In genomic region chr1:99986656-99987225, GRCh38 we compare ENCODE assay signal across 20 cellular contexts. TPM values are rescaled to one million over a fixed set of nuclear protein-coding genes. Genes with fewer than 3 reads are reported as not detected.
A peak's percentile ranks its signal among the peaks of the same experiment; 100 is the strongest.
DNase-seq lines count a peak whose midpoint lies in the region; ATAC-seq, FAIRE-seq and TF ChIP-seq lines count a peak whose summit lies in the region.
"Had no signal": no experiment of that assay in that cellular context is flagged by ENCODE, and none has a peak within 500 bp of the region (broad histone marks: within the 10 kb centered on the region; RNA-seq: fewer than 3 reads in every experiment).

No MANE protein-coding gene starts in this region.

- no peaks in the 10 kb centered on the region for H3K4me1 Mint-ChIP-seq in WTC11
- H3K4me1 Mint-ChIP-seq in progenitor cell of endocrine pancreas (ENCODE audit: low read depth): no peaks in the 10 kb centered on the region

- no peaks in the 10 kb centered on the region for H3K79me2 ChIP-seq in MM.1S (ENCODE audit: low read length)

- H3K27ac ChIP-seq in A549 (0 out of 6 replicates have a peak overlapping the region, but pooled peaks of 1 of the 2 experiments have one; percentile 26), MM.1S (ENCODE audit: low read length) (no peak overlapping the region)
- H3K27ac ChIP-seq: HL-60 had no signal

- POLR2A ChIA-PET in A549 (lab: Yijun Ruan, JAX) (no interaction called here), WTC11 (lab: Charles Lee) (interaction anchor here (0.6 kb wide), 1 partner anchor 1247 kb away, joined by 6 read pairs; no protein-coding TSS in a partner anchor)

- H3F3A ChIP-seq in MM.1S (ENCODE audit: insufficient read depth, low read length): no peaks in the 10 kb centered on the region

- H3K36me3 ChIP-seq in MM.1S (replicated peaks; ENCODE audit: insufficient read depth, low read length): no peaks in the 10 kb centered on the region

- H3K4me2 ChIP-seq in A549 (peak overlapping the region; percentile 28), MM.1S (ENCODE audit: low read depth, low read length) (no peak overlapping the region)

- intact Hi-C loops in left colon (cut with DNase I, micrococcal nuclease): no loop called here

- H3K27me3 ChIP-seq in MM.1S (replicated peaks; ENCODE audit: insufficient read depth, low read length): no peaks in the 10 kb centered on the region

- H3K9me2 ChIP-seq in MM.1S (replicated peaks; ENCODE audit: insufficient read depth, low read length): no peaks in the 10 kb centered on the region

- H2AFZ ChIP-seq in MM.1S (ENCODE audit: low read length): no peak overlapping the region

- no peak overlapping the region for H3K9ac ChIP-seq in MM.1S (ENCODE audit: low read length)

- no peak for FAIRE-seq in A549 (lab: Jason Lieb, UNC)
- FAIRE-seq: RCC 7860 had no signal

- ATAC-seq in A549 (no peak), WTC11 (no peak), left colon (peak; percentile 88), HG02798 (IDR thresholded peaks at IDR 0.05; ENCODE audit: poor library complexity, unreplicated experiment) (no peak)

- H3K36me3 Mint-ChIP-seq in WTC11 (peaks cover 15% of the 10 kb centered on the region), progenitor cell of endocrine pancreas (ENCODE audit: insufficient read depth) (peaks cover 26% of the 10 kb centered on the region)

- TF ChIP-seq CTCF in A549 (IDR thresholded peaks at IDR 0.05): no peak
- TF ChIP-seq CTCF in WTC11 (IDR thresholded peaks at IDR 0.05): no peak
- TF ChIP-seq CTCF in progenitor cell of endocrine pancreas (IDR thresholded peaks at IDR 0.05; ENCODE audit: unreplicated experiment): no peak
- TF ChIP-seq CTCF in MM.1S (IDR thresholded peaks at IDR 0.05; ENCODE audit: low read length): no peak

- H3K4me3 ChIP-seq in A549 (no peak overlapping the region), MM.1S (ENCODE audit: low read length) (no peak overlapping the region)

- H3K27me3 Mint-ChIP-seq in WTC11 (ENCODE audit: low read depth) (no peaks in the 10 kb centered on the region), progenitor cell of endocrine pancreas (no peaks in the 10 kb centered on the region)
- H3K27me3 Mint-ChIP-seq: CD4-positive, alpha-beta memory T cell had no signal

- no peak for TF ChIP-seq POLR2A in A549 (IDR thresholded peaks at IDR 0.05; ENCODE audit: low read length)

- H3K9me3 ChIP-seq in A549 (peaks cover 5% of the 10 kb centered on the region; the same call in 2 of the 3 replicates), MM.1S (replicated peaks; ENCODE audit: insufficient read depth, low read length) (no peaks in the 10 kb centered on the region)

- peaks cover 12% of the 10 kb centered on the region for H3K9me3 Mint-ChIP-seq in WTC11
- peaks cover 12% of the 10 kb centered on the region for H3K9me3 Mint-ChIP-seq in progenitor cell of endocrine pancreas (ENCODE audit: low read depth)

- DNase-seq in A549 (ENCODE audit: low read depth in 1 of 2, low spot score in 1 of 2) (no peak), WTC11 (ENCODE audit: low spot score) (no peak), left colon (peak; percentile 24 to 41), progenitor cell of endocrine pancreas (ENCODE audit: low spot score, unreplicated experiment) (no peak), SKM-1 (lab: John Stamatoyannopoulos, UW; ENCODE audit: unreplicated experiment) (no peak), glomerular visceral epithelial cell (ENCODE audit: extremely low spot score) (no peak), MM.1S (no peak)
- DNase-seq: AML-193; CD4-positive, alpha-beta memory T cell; DND-41; GDM1; GOT3; KBM-7; NCI-H1105; NCI-H1694 treated with DMSO at 0.1 percent for 48 hours; NCI-H82; SIG-M5 had no signal

- CTCF ChIA-PET in A549 (lab: Yijun Ruan, JAX): interaction anchor here (0.7 to 1.5 kb wide), 2 partner anchors 10 to 90 kb away, joined by 4 read pairs; no protein-coding TSS in a partner anchor
- CTCF ChIA-PET in WTC11 (lab: Charles Lee): no interaction called here

- WGBS in A549 (ENCODE audit: missing lambda C conversion rate): 75% methylated on average over 2 of the region's 2 CpGs

- TF ChIP-seq EP300 in A549 (IDR thresholded peaks at IDR 0.05): no peak

- H4K20me1 ChIP-seq in MM.1S (ENCODE audit: insufficient read depth, low read length): no peaks in the 10 kb centered on the region

- TF ChIP-seq RAD21 in A549 (conservative IDR thresholded peaks at IDR 0.05 in 1 of 2, IDR thresholded peaks at IDR 0.05 in 1 of 2): no peak

- no peak overlapping the region for H3K4me3 Mint-ChIP-seq in WTC11
- H3K4me3 Mint-ChIP-seq in progenitor cell of endocrine pancreas (ENCODE audit: low read depth): no peak overlapping the region
- H3K4me3 Mint-ChIP-seq: CD4-positive, alpha-beta memory T cell had no signal

- H3K27ac Mint-ChIP-seq in WTC11 (0 out of 2 replicates have a peak overlapping the region, but pooled peaks have one; percentile 70), progenitor cell of endocrine pancreas (peak overlapping the region; percentile 77)

- peaks cover 9% of the 10 kb centered on the region; the same call in 2 of the 3 replicates for H3K4me1 ChIP-seq in A549
- no peaks in the 10 kb centered on the region for H3K4me1 ChIP-seq in MM.1S (ENCODE audit: low read length)

TF ChIP-seq in A549, 52 proteins besides CTCF, POLR2A, EP300 and RAD21 (continues in another document):
- TF ChIP-seq GATA3 (IDR thresholded peaks at IDR 0.05; ENCODE audit: borderline replicate concordance): no peak
- no peak for TF ChIP-seq ELK1 (IDR thresholded peaks at IDR 0.05; ENCODE audit: low read depth, low read length)
- TF ChIP-seq ESRRA (IDR thresholded peaks at IDR 0.05; ENCODE audit: borderline replicate concordance, low read length): no peak
- TF ChIP-seq RCOR1 (IDR thresholded peaks at IDR 0.05; ENCODE audit: low read depth, low read length): no peak
- no peak for TF ChIP-seq ZNF302 (CRISPR knock-in tag; IDR thresholded peaks at IDR 0.05)
- TF ChIP-seq, protein P1, sequence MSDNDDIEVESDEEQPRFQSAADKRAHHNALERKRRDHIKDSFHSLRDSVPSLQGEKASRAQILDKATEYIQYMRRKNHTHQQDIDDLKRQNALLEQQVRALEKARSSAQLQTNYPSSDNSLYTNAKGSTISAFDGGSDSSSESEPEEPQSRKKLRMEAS (IDR thresholded peaks at IDR 0.05): no peak
- TF ChIP-seq SREBF2 (IDR thresholded peaks at IDR 0.05): no peak

TF ChIP-seq in WTC11, 78 proteins besides CTCF, POLR2A, EP300 and RAD21 (continues in another document):
- TF ChIP-seq ZNF138 (CRISPR knock-in tag; conservative IDR thresholded peaks at IDR 0.05) (no peak), CDX4 (CRISPR knock-in tag; IDR thresholded peaks at IDR 0.05; ENCODE audit: borderline replicate concordance) (no peak), JAZF1 (CRISPR knock-in tag; IDR thresholded peaks at IDR 0.05) (no peak), PRRX2 (CRISPR knock-in tag; IDR thresholded peaks at IDR 0.05) (no peak), E2F1 (CRISPR knock-in tag; IDR thresholded peaks at IDR 0.05) (no peak), ZNF281 (CRISPR knock-in tag; IDR thresholded peaks at IDR 0.05) (no peak), ZBTB21 (CRISPR knock-in tag; IDR thresholded peaks at IDR 0.05; ENCODE audit: borderline replicate concordance) (no peak), GTF2I (CRISPR knock-in tag; conservative IDR thresholded peaks at IDR 0.05) (no peak)

RNA-seq across cellular contexts. Expression of gene SLC35A3, which starts 16.9 kb away (rescaled TPM):
- polyA plus RNA-seq in A549 (2011; rRNA removed) (14.7 and 15.1 TPM in 2 replicates), A549 (2017; fragmentation: RNase III; extraction: RNeasy Plus Mini Kit Qiagen cat#74134 plus additional on column Dnase treatment) (9.2 to 9.7 TPM (median 9.6 TPM) in 3 replicates)
- 4.1 and 4.6 TPM in 2 replicates for polyA plus RNA-seq in A549 (2012; cell fraction: cytosol; rRNA removed)
- 3.2 and 5.0 TPM in 2 replicates for polyA plus RNA-seq in A549 (2012; cell fraction: nucleus; rRNA removed)
- 2.6 and 4.3 TPM in 2 replicates for polyA minus RNA-seq in A549 (2011; rRNA and poly(A)+ RNA removed)
- total RNA-seq in WTC11 (2021) (14.1 to 15.9 TPM (median 14.5 TPM) in 3 replicates), left colon (100 to 1,000 TPM; 180 to 192 TPM), progenitor cell of endocrine pancreas (14.3 and 16.5 TPM in 2 replicates)

Comparison
In these comparisons a context has a peak if more than half of its experiments do, and no peak if none do; other contexts are left out.
1. DNase-seq: peak in left colon (2 of 2); none in A549 (0 of 2), WTC11 (single experiment), progenitor cell of endocrine pancreas (single experiment), SKM-1 (single experiment), glomerular visceral epithelial cell (single experiment) and MM.1S (single experiment).
2. RNA of gene SLC35A3, which starts 16.9 kb away (total RNA-seq): 180 to 192 TPM in left colon; 14.3 to 16.5 TPM in progenitor cell of endocrine pancreas and 14.1 to 15.9 TPM in WTC11; every median in the first group is over 10 times any median in the second.